Comparison of ENCODE assay signal across 25 cellular contexts in the genomic region with DNA sequence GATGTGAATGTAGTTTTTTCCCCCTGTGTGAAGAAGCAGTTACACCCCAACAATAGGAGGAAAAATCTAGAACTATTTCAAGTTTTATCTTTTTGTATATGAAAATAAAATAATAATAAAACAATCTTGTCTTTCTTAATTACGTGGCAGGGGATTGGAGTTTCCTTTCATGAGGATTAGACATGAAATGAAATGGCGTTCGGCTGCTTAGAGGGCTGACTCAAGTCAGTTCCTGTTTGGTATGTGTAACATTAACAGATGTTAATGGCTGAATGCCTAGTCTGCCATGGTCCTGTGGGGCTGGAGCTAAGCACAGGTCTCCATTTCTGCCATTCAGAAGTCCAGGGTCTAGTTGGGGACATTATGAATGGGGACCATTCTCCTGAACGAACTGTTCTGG. TPM values are rescaled to one million over a fixed set of nuclear protein-coding genes. Genes with fewer than 3 reads are reported as not detected.
DNase-seq lines count a peak whose midpoint lies in the region; ATAC-seq and TF ChIP-seq lines count a peak whose summit lies in the region.
"Had no signal": no experiment of that assay in that cellular context is flagged by ENCODE, and none has a peak within 500 bp of the region (broad histone marks: within the 10 kb centered on the region; RNA-seq: fewer than 3 reads in every experiment).

No MANE protein-coding gene starts in this region.

- H3K36me3 Mint-ChIP-seq in chondrocyte (ENCODE audit: low read depth): no peaks in the 10 kb centered on the region
- H3K36me3 Mint-ChIP-seq in activated T-helper 17 cell treated with anti-CD3 and anti-CD28 coated beads, Interleukin-2, amount 50 U/mL, for 72 hours (ENCODE audit: low read depth): peaks cover 8% of the 10 kb centered on the region
- H3K36me3 Mint-ChIP-seq: mesothelial cell of epicardium had no signal

- peaks cover 9% of the 10 kb centered on the region for H3K4me1 Mint-ChIP-seq in chondrocyte (ENCODE audit: low read depth)
- H3K4me1 Mint-ChIP-seq in activated T-helper 17 cell treated with anti-CD3 and anti-CD28 coated beads, Interleukin-2, amount 50 U/mL, for 72 hours: no peaks in the 10 kb centered on the region

- no peaks in the 10 kb centered on the region for H3K9me3 Mint-ChIP-seq in chondrocyte (ENCODE audit: low read depth)
- no peaks in the 10 kb centered on the region for H3K9me3 Mint-ChIP-seq in activated T-helper 17 cell treated with anti-CD3 and anti-CD28 coated beads, Interleukin-2, amount 50 U/mL, for 72 hours
- H3K9me3 Mint-ChIP-seq: activated naive CD8-positive, alpha-beta T cell treated with anti-CD3 and anti-CD28 coated beads for 36 hours; activated T-cell treated with anti-CD3 and anti-CD28 coated beads, Interleukin-2, amount 50 U/mL, for 72 hours; CD4-positive, alpha-beta T cell; mesothelial cell of epicardium; neural progenitor cell had no signal

- TF ChIP-seq CTCF in AG04450 (IDR thresholded peaks at IDR 0.05; ENCODE audit: low read depth, low read length) (no peak), HFF-Myc (IDR thresholded peaks at IDR 0.05; ENCODE audit: low read depth, low read length, missing control alignments) (no peak), chondrocyte (IDR thresholded peaks at IDR 0.05) (no peak)

- H3K27ac Mint-ChIP-seq in chondrocyte (ENCODE audit: unreplicated experiment): no peak overlapping the region
- no peak overlapping the region for H3K27ac Mint-ChIP-seq in activated T-helper 17 cell treated with anti-CD3 and anti-CD28 coated beads, Interleukin-2, amount 50 U/mL, for 72 hours
- H3K27ac Mint-ChIP-seq: activated naive CD8-positive, alpha-beta T cell treated with anti-CD3 and anti-CD28 coated beads for 36 hours; activated T-cell treated with anti-CD3 and anti-CD28 coated beads, Interleukin-2, amount 50 U/mL, for 72 hours; CD4-positive, alpha-beta T cell; mesothelial cell of epicardium; neural progenitor cell had no signal

- no peaks in the 10 kb centered on the region for H3K27me3 ChIP-seq in AG04450 (ENCODE audit: control insufficient read depth, insufficient read depth, low read length)
- H3K27me3 ChIP-seq: neural progenitor cell, upper lobe of left lung had no signal

- peaks cover 2% of the 10 kb centered on the region; the same call in 1 of the 2 replicates for H3K9me3 ChIP-seq in AG04450 (ENCODE audit: control insufficient read depth, insufficient read depth, low read length)
- H3K9me3 ChIP-seq: upper lobe of left lung had no signal

- H3K4me3 Mint-ChIP-seq in chondrocyte (ENCODE audit: unreplicated experiment): no peak overlapping the region
- H3K4me3 Mint-ChIP-seq in activated T-helper 17 cell treated with anti-CD3 and anti-CD28 coated beads, Interleukin-2, amount 50 U/mL, for 72 hours: no peak overlapping the region
- H3K4me3 Mint-ChIP-seq: activated naive CD8-positive, alpha-beta T cell treated with anti-CD3 and anti-CD28 coated beads for 36 hours; activated T-cell treated with anti-CD3 and anti-CD28 coated beads, Interleukin-2, amount 50 U/mL, for 72 hours; CD4-positive, alpha-beta T cell; mesothelial cell of epicardium; neural progenitor cell had no signal

- no peaks in the 10 kb centered on the region for H3K27me3 Mint-ChIP-seq in chondrocyte (ENCODE audit: low read depth)
- H3K27me3 Mint-ChIP-seq in activated T-helper 17 cell treated with anti-CD3 and anti-CD28 coated beads, Interleukin-2, amount 50 U/mL, for 72 hours: no peaks in the 10 kb centered on the region
- H3K27me3 Mint-ChIP-seq: activated naive CD8-positive, alpha-beta T cell treated with anti-CD3 and anti-CD28 coated beads for 36 hours; CD4-positive, alpha-beta T cell had no signal

- H3K4me3 ChIP-seq in AG04450 (ENCODE audit: low read depth, low read length) (no peak overlapping the region), HFF-Myc (replicated peaks; ENCODE audit: low read depth, low read length) (no peak overlapping the region)
- H3K4me3 ChIP-seq: neural progenitor cell, upper lobe of left lung had no signal

- CTCF ChIA-PET in AG04450 (lab: Charles Lee): interaction anchor here (0.6 to 1.9 kb wide), 6 partner anchors 13 to 556 kb away, joined by 3 to 6 read pairs (median 4); a partner anchor contains a TSS

- POLR2A ChIA-PET in AG04450 (lab: Yijun Ruan, JAX): no interaction called here

- H3K27ac ChIP-seq in AG04450 (ENCODE audit: low read depth, low read length): no peak overlapping the region
- H3K27ac ChIP-seq: KMS-11, neural progenitor cell, upper lobe of left lung had no signal

- ATAC-seq in GM18870 (IDR thresholded peaks at IDR 0.05; ENCODE audit: unreplicated experiment): no peak
- no peak for ATAC-seq in activated T-helper 17 cell treated with anti-CD3 and anti-CD28 coated beads, Interleukin-2, amount 50 U/mL, for 72 hours (replicated peaks)
- ATAC-seq: activated T-cell treated with anti-CD3 and anti-CD28 coated beads, Interleukin-2, amount 50 U/mL, for 72 hours; HCT116; PC-3 had no signal

- peak; percentile 49 for DNase-seq in AG04450 (ENCODE audit: low read depth, low spot score)
- DNase-seq in HFF-Myc (ENCODE audit: extremely low read depth, low read depth): peak; percentile 21
- DNase-seq in dermis blood vessel endothelial cell: peak; percentile 70
- DNase-seq in kidney tubule cell (ENCODE audit: low spot score): peak; percentile 45
- DNase-seq in chondrocyte (ENCODE audit: low spot score): no peak
- no peak for DNase-seq in DMS79 treated with DMSO at 0.1 percent for 48 hours (lab: John Stamatoyannopoulos, UW)
- DNase-seq: activated CD8-positive, alpha-beta memory T cell treated with anti-CD3 and anti-CD28 coated beads for 24 hours; activated naive CD8-positive, alpha-beta T cell treated with anti-CD3 and anti-CD28 coated beads for 36 hours; activated T-cell treated with anti-CD3 and anti-CD28 coated beads, Interleukin-2, amount 50 U/mL, for 72 hours; caudate nucleus; CD4-positive, alpha-beta T cell; DMS79; effector CD8-positive, alpha-beta T cell; foreskin melanocyte; NCI-H1105 treated with DMSO at 0.1 percent for 48 hours; NCI-H526 treated with DMSO at 0.1 percent for 48 hours; PC-3; stimulated activated naive CD4-positive, alpha-beta T cell; upper lobe of left lung had no signal

RNA-seq across cellular contexts. Expression of a gene that starts 3.1 kb away (rescaled TPM):
- polyA plus RNA-seq in AG04450 (2011; rRNA removed): 15.1 and 19.3 TPM in 2 replicates
- 9.3 and 9.8 TPM in 2 replicates for polyA minus RNA-seq in AG04450 (2011; rRNA and poly(A)+ RNA removed)
- total RNA-seq in dermis blood vessel endothelial cell: 8.2 and 10.4 TPM in 2 replicates
- total RNA-seq in chondrocyte: 16.0 to 21.6 TPM (median 16.5 TPM) in 3 replicates
- total RNA-seq in activated T-helper 17 cell treated with anti-CD3 and anti-CD28 coated beads, Interleukin-2, amount 50 U/mL, for 72 hours: 10 to 100 TPM; 15.9 to 23.8 TPM

RNA-seq across cellular contexts. Expression of a gene that starts 39.3 kb away (rescaled TPM):
- 0.82 and 1.0 TPM in 2 replicates for polyA plus RNA-seq in AG04450 (2011; rRNA removed)
- polyA minus RNA-seq in AG04450 (2011; rRNA and poly(A)+ RNA removed): 5.3 and 5.5 TPM in 2 replicates
- total RNA-seq in dermis blood vessel endothelial cell (4.2 and 7.3 TPM in 2 replicates), chondrocyte (4.3 to 5.2 TPM (median 4.9 TPM) in 3 replicates)
- total RNA-seq in activated T-helper 17 cell treated with anti-CD3 and anti-CD28 coated beads, Interleukin-2, amount 50 U/mL, for 72 hours: 10 to 100 TPM in 1 of 2 donors, 1 to 10 TPM in 1; 7.7 to 12.8 TPM

Comparison
In these comparisons a context has a peak if more than half of its experiments do, and no peak if none do; other contexts are left out.
1. DNase-seq: peak in AG04450 (single experiment), HFF-Myc (single experiment), dermis blood vessel endothelial cell (single experiment) and kidney tubule cell (single experiment); none in chondrocyte (single experiment) and DMS79 treated with DMSO at 0.1 percent for 48 hours (single experiment).